8 cellular contexts compared by ENCODE assay signal in the genomic region with DNA sequence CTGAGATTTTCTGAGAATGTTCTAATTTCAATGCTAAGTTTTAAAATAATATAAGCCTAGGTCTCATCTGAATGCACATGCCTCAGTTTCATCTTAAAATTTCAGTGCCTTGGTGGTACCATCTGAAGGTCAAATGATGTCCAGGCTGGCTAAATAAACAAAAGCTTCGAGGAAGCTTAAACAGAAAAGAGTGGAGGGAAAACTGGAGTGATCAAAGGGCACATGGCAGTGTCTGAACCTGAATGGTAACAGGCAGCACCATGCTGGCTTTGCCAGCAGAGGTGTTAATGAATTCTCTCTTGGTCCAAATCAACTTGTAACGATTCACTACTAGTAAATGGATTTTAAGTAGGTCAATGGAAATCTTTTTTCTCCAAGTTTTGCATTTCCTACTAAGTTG.
"Had no signal": no experiment of that assay in that cellular context is flagged by ENCODE, and none has a peak within 500 bp of the region (broad histone marks: within the 10 kb centered on the region; RNA-seq: fewer than 3 reads in every experiment).

No MANE protein-coding gene starts in this region.

- H2AFZ ChIP-seq: GM23248 had no signal

- H3K27ac ChIP-seq: GM23248 had no signal

- DNase-seq: GM23248, H7, HFFc6, KBM-7 had no signal

- H3K4me3 ChIP-seq: GM23248, HAP-1 had no signal

- FAIRE-seq: HTR-8/SVneo had no signal

- H3K9ac ChIP-seq: GM23248 had no signal

- H3K9me3 ChIP-seq: HAP-1 had no signal

- H3K4me1 Mint-ChIP-seq: IgD-negative memory B cell had no signal

- H3K4me3 Mint-ChIP-seq: HFFc6, IgD-negative memory B cell had no signal

- H3K4me1 ChIP-seq: HAP-1 had no signal

- H3K36me3 ChIP-seq: HAP-1 had no signal

- H3K27ac Mint-ChIP-seq: HFFc6, IgD-negative memory B cell had no signal

- ATAC-seq: HCT116 had no signal
